Comparison of ENCODE assay signal across 1 cellular context in genomic region chr12:14938301-14938700, GRCh38.
TF ChIP-seq lines count a peak whose summit lies in the region.

Gene ERP27 (minus strand): TSS chr12:14938537. CDS start chr12:14938508, 29 bp downstream.

TF ChIP-seq in HepG2, 621 proteins besides CTCF, POLR2A, EP300 and RAD21 (continued from another document):
- TF ChIP-seq KDM5B (CRISPR knock-in tag; IDR thresholded peaks at IDR 0.05; ENCODE audit: borderline replicate concordance) = no peak
